Comparison of ENCODE assay signal across 12 cellular contexts in the genomic region with DNA sequence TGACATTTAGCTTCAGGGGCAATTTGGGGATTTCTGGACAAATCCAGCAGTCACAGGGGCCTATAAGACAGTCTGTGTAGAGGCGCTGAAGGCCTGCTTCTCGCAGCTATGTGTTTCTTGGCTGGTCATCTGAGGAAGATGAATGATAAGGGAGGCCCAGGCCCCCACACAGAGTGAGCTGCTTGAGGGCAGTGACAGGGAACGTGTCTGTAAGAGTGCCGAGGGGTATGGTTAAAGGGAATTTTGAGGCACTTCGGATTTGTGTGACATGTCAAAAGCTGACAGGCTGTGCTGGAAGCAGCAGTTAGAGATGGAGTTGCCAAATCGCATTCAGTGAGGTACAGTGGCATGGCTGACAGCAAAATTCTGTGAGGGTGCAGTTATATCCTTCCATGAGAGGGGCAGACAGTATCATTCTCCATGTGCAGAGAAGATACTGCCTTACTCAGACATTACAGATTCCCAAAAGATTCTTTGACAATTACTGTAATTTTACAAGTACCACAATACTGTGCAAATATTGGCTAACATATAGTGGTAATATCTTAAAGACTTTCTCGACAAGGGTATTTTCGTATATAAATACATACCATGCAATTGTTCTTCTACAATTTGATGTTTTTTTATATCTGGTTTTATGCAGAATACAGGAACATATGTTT.
DNase-seq lines count a peak whose midpoint lies in the region; ATAC-seq, FAIRE-seq and TF ChIP-seq lines count a peak whose summit lies in the region.
"Had no signal": no experiment of that assay in that cellular context is flagged by ENCODE, and none has a peak within 500 bp of the region (broad histone marks: within the 10 kb centered on the region; RNA-seq: fewer than 3 reads in every experiment).

No MANE protein-coding gene starts in this region.

- H3K27ac ChIP-seq in HL-60 (replicated peaks) (peak overlapping the region; percentile 21), left ventricle myocardium inferior (replicated peaks) (peak overlapping the region; percentile 90), skeletal muscle tissue (ENCODE audit: low read depth, low read length) (peak overlapping the region; percentile 8), dorsolateral prefrontal cortex (peak overlapping the region in 8 of 59 donors; percentile 3 to 60 (median 22))
- H3K27ac ChIP-seq: KMS-11 had no signal

- ATAC-seq in GM21786 (IDR thresholded peaks at IDR 0.05; ENCODE audit: unreplicated experiment) (no peak), HG03097 (IDR thresholded peaks at IDR 0.05; ENCODE audit: low FRiP score, unreplicated experiment) (no peak)
- ATAC-seq: activated CD8-positive, alpha-beta T cell treated with anti-CD3 and anti-CD28 coated beads, Interleukin-2, amount 10 ng/mL, durations not matched to agents 7 days and 5 days had no signal

- TF ChIP-seq CTCF in HL-60 (IDR thresholded peaks at IDR 0.05; ENCODE audit: insufficient read depth, low read length) (no peak), left ventricle myocardium inferior (IDR thresholded peaks at IDR 0.05; ENCODE audit: borderline replicate concordance) (no peak), dorsolateral prefrontal cortex (IDR thresholded peaks at IDR 0.05 in 54 of 56, conservative IDR thresholded peaks at IDR 0.05 in 2 of 56; ENCODE audit: low read depth in 1 of 56, partially characterized antibody in 56 of 56) (no peak)

- H3K9ac ChIP-seq in adipocyte (ENCODE audit: low read length) = peak overlapping the region; percentile 22
- H3K9ac ChIP-seq in skeletal muscle tissue (ENCODE audit: low read depth in 1 of 3, low read length in 3 of 3) = no peak overlapping the region
- H3K9ac ChIP-seq: KMS-11 had no signal

- no peaks in the 10 kb centered on the region for H3K36me3 ChIP-seq in adipocyte (ENCODE audit: control insufficient read depth, insufficient read depth, low read length, severe bottlenecking)
- H3K36me3 ChIP-seq in left ventricle myocardium inferior = no peaks in the 10 kb centered on the region
- H3K36me3 ChIP-seq in skeletal muscle tissue (ENCODE audit: control insufficient read depth in 3 of 3, insufficient read depth in 3 of 3, low read length in 3 of 3) = no peaks in the 10 kb centered on the region

- H3K27me3 ChIP-seq in HL-60 (ENCODE audit: insufficient read depth, poor library complexity, severe bottlenecking) = no peaks in the 10 kb centered on the region
- no peaks in the 10 kb centered on the region for H3K27me3 ChIP-seq in adipocyte (replicated peaks; ENCODE audit: control insufficient read depth, insufficient read depth, low read length)
- no peaks in the 10 kb centered on the region for H3K27me3 ChIP-seq in left ventricle myocardium inferior (ENCODE audit: low read depth)
- H3K27me3 ChIP-seq in skeletal muscle tissue (ENCODE audit: control insufficient read depth in 3 of 3, insufficient read depth in 3 of 3, low read length in 3 of 3) = no peaks in the 10 kb centered on the region
- H3K27me3 ChIP-seq in dorsolateral prefrontal cortex = no peaks in the 10 kb centered on the region

- peak in 1 of 2 experiments; percentile 18 for DNase-seq in HL-60 (ENCODE audit: low read depth in 1 of 2, low spot score in 1 of 2)
- no peak for DNase-seq in adipocyte (ENCODE audit: low read depth)
- DNase-seq in left ventricle myocardium inferior = no peak
- DNase-seq in frontal cortex (ENCODE audit: low spot score in 2 of 2) = no peak
- DNase-seq in dorsolateral prefrontal cortex = no peak
- DNase-seq: activated CD8-positive, alpha-beta T cell treated with anti-CD3 and anti-CD28 coated beads, Interleukin-2, amount 10 ng/mL, durations not matched to agents 7 days and 5 days; NCI-H2107; substantia nigra had no signal

- H3K4me1 ChIP-seq in adipocyte (ENCODE audit: control insufficient read depth, insufficient read depth, low read length) (peaks cover 63% of the 10 kb centered on the region), left ventricle myocardium inferior (peaks cover 90% of the 10 kb centered on the region), skeletal muscle tissue (ENCODE audit: control insufficient read depth in 3 of 3, insufficient read depth in 3 of 3, low read length in 3 of 3) (peaks cover 19 to 23% (median 20%) of the 10 kb centered on the region in 3 donors)

- no peak overlapping the region for H3K4me3 ChIP-seq in HL-60 (replicated peaks; ENCODE audit: insufficient read depth, low read length)
- no peak overlapping the region for H3K4me3 ChIP-seq in adipocyte (ENCODE audit: low read length)
- no peak overlapping the region for H3K4me3 ChIP-seq in left ventricle myocardium inferior
- no peak overlapping the region for H3K4me3 ChIP-seq in skeletal muscle tissue (ENCODE audit: low read length in 3 of 3)
- no peak overlapping the region for H3K4me3 ChIP-seq in dorsolateral prefrontal cortex

- H3K9me3 ChIP-seq in adipocyte (ENCODE audit: control insufficient read depth, low read length) (no peaks in the 10 kb centered on the region), left ventricle myocardium inferior (replicated peaks) (no peaks in the 10 kb centered on the region), skeletal muscle tissue (ENCODE audit: control insufficient read depth in 3 of 3, low read length in 3 of 3) (no peaks in the 10 kb centered on the region)

- no peak for FAIRE-seq in frontal cortex (lab: Jason Lieb, UNC)

- intact Hi-C loops in left ventricle myocardium inferior (cut with micrococcal nuclease) (no loop called here), dorsolateral prefrontal cortex (cut with DNase I) (no loop called here)
